12 cellular contexts compared by ENCODE assay signal in the genomic region with DNA sequence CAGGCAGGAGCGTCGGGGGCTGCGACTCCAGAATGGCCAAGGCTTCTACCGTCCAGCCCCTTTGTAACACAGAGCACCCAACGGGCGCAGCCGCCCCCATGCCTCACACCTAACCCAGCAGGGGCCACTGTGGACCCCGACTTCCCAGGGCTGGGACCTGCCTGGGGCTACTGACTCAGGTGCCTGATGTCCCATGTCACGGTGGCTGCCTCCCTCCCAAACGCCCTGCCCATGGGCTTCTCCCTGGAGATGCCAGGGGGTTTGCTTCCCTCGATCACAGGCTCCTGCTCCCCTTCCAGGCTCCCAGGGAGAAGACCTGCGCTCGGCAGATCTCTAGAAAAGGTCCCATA.
DNase-seq lines count a peak whose midpoint lies in the region; ATAC-seq, FAIRE-seq and TF ChIP-seq lines count a peak whose summit lies in the region.
"Had no signal": no experiment of that assay in that cellular context is flagged by ENCODE, and none has a peak within 500 bp of the region (broad histone marks: within the 10 kb centered on the region; RNA-seq: fewer than 3 reads in every experiment).

No MANE protein-coding gene starts in this region.

- ATAC-seq in Right ventricle myocardium superior (ENCODE audit: poor library complexity) (no peak), PC-3 (peak; percentile 3), GM19324 (IDR thresholded peaks at IDR 0.05; ENCODE audit: low FRiP score, unreplicated experiment) (no peak), GM21576 (IDR thresholded peaks at IDR 0.05; ENCODE audit: unreplicated experiment) (no peak)
- ATAC-seq: GM23338 had no signal

- DNase-seq in left ventricle myocardium inferior (peak; percentile 9), Right ventricle myocardium superior (no peak), PC-3 (no peak), keratinocyte (ENCODE audit: low read depth, low spot score) (no peak), type B pancreatic cell (ENCODE audit: extremely low spot score, unreplicated experiment) (no peak)
- DNase-seq: GF-D8, NCI-H187 treated with DMSO at 0.1 percent for 48 hours, NCI-H524 had no signal

- no peaks in the 10 kb centered on the region for H3K9me3 ChIP-seq in left ventricle myocardium inferior (replicated peaks)
- H3K9me3 ChIP-seq in PC-3 (ENCODE audit: low read length) = no peaks in the 10 kb centered on the region
- H3K9me3 ChIP-seq in keratinocyte (ENCODE audit: control insufficient read depth, low read depth, low read length) = no peaks in the 10 kb centered on the region

- H3K27me3 ChIP-seq in left ventricle myocardium inferior (ENCODE audit: low read depth) (no peaks in the 10 kb centered on the region), PC-3 (ENCODE audit: low read length) (no peaks in the 10 kb centered on the region), keratinocyte (ENCODE audit: control insufficient read depth, extremely low read depth, insufficient read depth, low read length) (no peaks in the 10 kb centered on the region)

- CTCF ChIA-PET in PC-3 (lab: Charles Lee) = interaction anchor here (0.6 to 0.7 kb wide), 2 partner anchors 13 to 81 kb away, joined by 3 to 4 read pairs; no protein-coding TSS in a partner anchor

- no TSS peak for BruUV-seq in PC-3 (replicated peaks; lab: Mats Ljungman, UMichigan)

- no peaks in the 10 kb centered on the region for H3K9me1 ChIP-seq in keratinocyte (ENCODE audit: control insufficient read depth, extremely low read depth, insufficient read depth, low read length)

- peaks cover 13% of the 10 kb centered on the region for H3K4me1 ChIP-seq in left ventricle myocardium inferior
- H3K4me1 ChIP-seq in PC-3 (ENCODE audit: insufficient read depth, low read length) = 0 out of 2 replicates have a peak, but pooled peaks cover 5% of the 10 kb centered on the region
- H3K4me1 ChIP-seq in keratinocyte (ENCODE audit: control insufficient read depth, extremely low read depth, insufficient read depth, low read length) = peaks cover 28% of the 10 kb centered on the region

- POLR2A ChIA-PET in PC-3 (lab: Charles Lee; ENCODE audit: unreplicated experiment) = no interaction called here

- no peak overlapping the region for H3K4me3 Mint-ChIP-seq in type B pancreatic cell
- H3K4me3 Mint-ChIP-seq: CD8-positive, alpha-beta memory T cell; GM23338 had no signal

- H4K20me1 ChIP-seq in PC-3 (ENCODE audit: low read length) (no peaks in the 10 kb centered on the region), keratinocyte (ENCODE audit: control insufficient read depth, extremely low read depth, insufficient read depth, low read length) (no peaks in the 10 kb centered on the region)

- H3K4me2 ChIP-seq in PC-3 (ENCODE audit: low read length) = no peak overlapping the region
- H3K4me2 ChIP-seq in keratinocyte (ENCODE audit: control insufficient read depth, extremely low read depth, insufficient read depth, low read depth, low read length) = peak overlapping the region; percentile 64
- H3K4me2 ChIP-seq: GM23338 had no signal

- no peaks in the 10 kb centered on the region for H3K27me3 Mint-ChIP-seq in type B pancreatic cell

- no peak overlapping the region for H3K27ac ChIP-seq in left ventricle myocardium inferior (replicated peaks)
- H3K27ac ChIP-seq in PC-3 (ENCODE audit: low read length) = no peak overlapping the region
- H3K27ac ChIP-seq in keratinocyte (ENCODE audit: control insufficient read depth, insufficient read depth, low read length) = no peak overlapping the region

- H3K27ac Mint-ChIP-seq in type B pancreatic cell = peak overlapping the region; percentile 36
- H3K27ac Mint-ChIP-seq: CD8-positive, alpha-beta memory T cell; GM23338 had no signal

- no peaks in the 10 kb centered on the region for H3F3A ChIP-seq in PC-3 (ENCODE audit: low read length, unreplicated experiment)

- dilution Hi-C loops in keratinocyte (cut with MboI; ENCODE audit: extremely low pct_ligation_motif_present, low sequenced_read_pairs) = no loop called here

- H3K4me3 ChIP-seq in left ventricle myocardium inferior (no peak overlapping the region), PC-3 (ENCODE audit: low read length) (no peak overlapping the region), keratinocyte (ENCODE audit: control insufficient read depth in 2 of 3, extremely low read depth in 1 of 3, insufficient read depth in 2 of 3, low read depth in 1 of 3, low read length in 3 of 3) (no peak overlapping the region)
- H3K4me3 ChIP-seq: GM23338 had no signal

- H3K9ac ChIP-seq in PC-3 (ENCODE audit: low read length) (no peak overlapping the region), keratinocyte (ENCODE audit: control insufficient read depth, extremely low read depth, insufficient read depth, low read length) (no peak overlapping the region)

- no peak for TF ChIP-seq CTCF in left ventricle myocardium inferior (IDR thresholded peaks at IDR 0.05; ENCODE audit: borderline replicate concordance)
- TF ChIP-seq CTCF in PC-3 (conservative IDR thresholded peaks at IDR 0.05; ENCODE audit: low read depth, low read length) = no peak
- no peak for TF ChIP-seq CTCF in keratinocyte (optimal IDR thresholded peaks at IDR 0.05 in 1 of 3, IDR thresholded peaks at IDR 0.05 in 1 of 3, conservative IDR thresholded peaks at IDR 0.05 in 1 of 3; ENCODE audit: extremely low read depth in 1 of 3, insufficient read depth in 2 of 3, low read length in 3 of 3)
- TF ChIP-seq CTCF in type B pancreatic cell (conservative IDR thresholded peaks at IDR 0.05) = no peak

- no peaks in the 10 kb centered on the region for H3K9me3 Mint-ChIP-seq in type B pancreatic cell
- H3K9me3 Mint-ChIP-seq: CD8-positive, alpha-beta memory T cell; GM23338 had no signal

- H3K4me1 Mint-ChIP-seq in type B pancreatic cell (ENCODE audit: unreplicated experiment) = no peaks in the 10 kb centered on the region
- H3K4me1 Mint-ChIP-seq: GM23338 had no signal

- H3K79me2 ChIP-seq in PC-3 (ENCODE audit: low read length) (no peaks in the 10 kb centered on the region), keratinocyte (ENCODE audit: control insufficient read depth, insufficient read depth, low read length) (no peaks in the 10 kb centered on the region)

- H2AFZ ChIP-seq in PC-3 (ENCODE audit: low read length) = no peak overlapping the region
- no peak overlapping the region for H2AFZ ChIP-seq in keratinocyte (ENCODE audit: control insufficient read depth, low read length)
- H2AFZ ChIP-seq: GM23338 had no signal

- no peaks in the 10 kb centered on the region for H3K36me3 Mint-ChIP-seq in type B pancreatic cell
- H3K36me3 Mint-ChIP-seq: CD8-positive, alpha-beta memory T cell had no signal

- FAIRE-seq in keratinocyte (lab: Jason Lieb, UNC) = no peak

- intact Hi-C loops in left ventricle myocardium inferior (cut with micrococcal nuclease) (no loop called here), Right ventricle myocardium superior (cut with DNase I) (no loop called here), PC-3 (cut with micrococcal nuclease) (no loop called here)

- H3K36me3 ChIP-seq in left ventricle myocardium inferior (no peaks in the 10 kb centered on the region), PC-3 (ENCODE audit: low read depth, low read length) (no peaks in the 10 kb centered on the region), keratinocyte (ENCODE audit: control insufficient read depth in 2 of 2, extremely low read depth in 1 of 2, insufficient read depth in 2 of 2, low read length in 2 of 2) (no peaks in the 10 kb centered on the region)

- H3K9me2 ChIP-seq in PC-3 (replicated peaks; ENCODE audit: low read length) = no peaks in the 10 kb centered on the region
